17 cellular contexts compared by ENCODE assay signal in the genomic region with DNA sequence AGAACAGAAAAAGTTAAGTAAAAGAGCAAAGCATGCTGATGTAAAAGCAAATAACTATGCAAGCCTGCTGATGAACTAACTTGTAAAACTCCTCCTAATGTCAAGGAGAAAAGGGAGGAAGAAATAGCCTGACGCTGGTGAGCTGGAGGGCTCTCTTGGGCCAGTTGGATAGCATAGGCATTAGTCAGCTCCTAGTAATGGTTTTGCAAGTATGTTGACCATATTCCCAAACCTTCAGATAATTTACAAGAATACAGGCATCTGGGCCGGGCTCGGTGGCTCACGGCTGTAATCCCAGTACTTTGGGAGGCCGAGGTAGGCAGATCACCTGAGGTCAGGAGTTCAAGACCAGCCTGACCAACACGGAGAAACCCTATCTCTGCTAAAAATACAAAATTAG.
DNase-seq lines count a peak whose midpoint lies in the region; ATAC-seq, FAIRE-seq and TF ChIP-seq lines count a peak whose summit lies in the region.
"Had no signal": no experiment of that assay in that cellular context is flagged by ENCODE, and none has a peak within 500 bp of the region (broad histone marks: within the 10 kb centered on the region; RNA-seq: fewer than 3 reads in every experiment).

No MANE protein-coding gene starts in this region.

- peaks cover 0 to 11% of the 10 kb centered on the region in 2 donors for H3K9me3 Mint-ChIP-seq in activated naive CD4-positive, alpha-beta T cell treated with anti-CD3 and anti-CD28 coated beads, Interleukin-2, amount 50 U/mL, for 72 hours
- H3K9me3 Mint-ChIP-seq in activated CD4-positive, alpha-beta T cell treated with anti-CD3 and anti-CD28 coated beads for 36 hours (ENCODE audit: low read depth), result no peaks in the 10 kb centered on the region

- H3K36me3 ChIP-seq in bronchial epithelial cell (ENCODE audit: control insufficient read depth, insufficient read depth, low read length), result no peaks in the 10 kb centered on the region

- no peaks in the 10 kb centered on the region for H3K27me3 ChIP-seq in AG04450 (ENCODE audit: control insufficient read depth, insufficient read depth, low read length)
- H3K27me3 ChIP-seq in bronchial epithelial cell (ENCODE audit: control insufficient read depth, insufficient read depth, low read length), result no peaks in the 10 kb centered on the region

- H3K27me3 Mint-ChIP-seq in activated CD4-positive, alpha-beta T cell treated with anti-CD3 and anti-CD28 coated beads for 36 hours, result no peaks in the 10 kb centered on the region
- H3K27me3 Mint-ChIP-seq: progenitor cell of endocrine pancreas had no signal

- H3K4me3 ChIP-seq in AG04450 (ENCODE audit: low read depth, low read length) (no peak overlapping the region), bronchial epithelial cell (ENCODE audit: low read depth, low read length) (no peak overlapping the region)

- DNase-seq in AG04450 (ENCODE audit: low read depth, low spot score) (peak; percentile 86), HTR-8/SVneo (ENCODE audit: insufficient read length, low spot score) (peak; percentile 45), bronchial epithelial cell (ENCODE audit: low read depth) (peak; percentile 91), kidney glomerular epithelial cell (lab: John Stamatoyannopoulos, UW) (peak; percentile 71), dermis blood vessel endothelial cell (no peak), frontal cortex (ENCODE audit: low spot score in 2 of 2) (no peak)
- no peak for DNase-seq in activated naive CD4-positive, alpha-beta T cell treated with anti-CD3 and anti-CD28 coated beads, Interleukin-2, amount 50 U/mL, for 72 hours (ENCODE audit: low spot score in 2 of 2)
- no peak for DNase-seq in activated CD4-positive, alpha-beta T cell treated with anti-CD3 and anti-CD28 coated beads for 36 hours
- DNase-seq: amygdala, erythroblast, NCI-H187, substantia nigra, T-helper 2 cell had no signal

- no peak overlapping the region for H3K4me3 Mint-ChIP-seq in activated CD4-positive, alpha-beta T cell treated with anti-CD3 and anti-CD28 coated beads for 36 hours
- H3K4me3 Mint-ChIP-seq: CD14-positive monocyte had no signal

- no peak overlapping the region for H3K27ac Mint-ChIP-seq in activated naive CD4-positive, alpha-beta T cell treated with anti-CD3 and anti-CD28 coated beads, Interleukin-2, amount 50 U/mL, for 72 hours
- H3K27ac Mint-ChIP-seq in activated CD4-positive, alpha-beta T cell treated with anti-CD3 and anti-CD28 coated beads for 36 hours, result no peak overlapping the region
- H3K27ac Mint-ChIP-seq: CD14-positive monocyte, progenitor cell of endocrine pancreas had no signal

- POLR2A ChIA-PET in AG04450 (lab: Yijun Ruan, JAX), result no interaction called here
- POLR2A ChIA-PET in activated CD4-positive, alpha-beta T cell treated with anti-CD3 and anti-CD28 coated beads for 36 hours (lab: Charles Lee), result no interaction called here

- no peak for FAIRE-seq in HTR-8/SVneo (lab: Jason Lieb, UNC)
- no peak for FAIRE-seq in bronchial epithelial cell (lab: Jason Lieb, UNC)
- no peak for FAIRE-seq in frontal cortex (lab: Jason Lieb, UNC)
- FAIRE-seq: GM19239 had no signal

- H3K9me3 ChIP-seq in AG04450 (ENCODE audit: control insufficient read depth, insufficient read depth, low read length), result no peaks in the 10 kb centered on the region

- TF ChIP-seq CTCF in AG04450 (IDR thresholded peaks at IDR 0.05; ENCODE audit: low read depth, low read length) (no peak), bronchial epithelial cell (IDR thresholded peaks at IDR 0.05; ENCODE audit: insufficient read depth, low read length, severe bottlenecking) (no peak)

- no peak overlapping the region for H3K27ac ChIP-seq in AG04450 (ENCODE audit: low read depth, low read length)
- H3K27ac ChIP-seq: HL-60 had no signal

- intact Hi-C loops in activated CD4-positive, alpha-beta T cell treated with anti-CD3 and anti-CD28 coated beads for 36 hours (cut with DNase I, micrococcal nuclease), result no loop called here

- CTCF ChIA-PET in AG04450 (lab: Charles Lee), result interaction anchor here (0.7 kb wide), 1 partner anchor 1430 kb away, joined by 7 read pairs; no protein-coding TSS in a partner anchor
- CTCF ChIA-PET in activated CD4-positive, alpha-beta T cell treated with anti-CD3 and anti-CD28 coated beads for 36 hours (lab: Charles Lee), result no interaction called here

- ATAC-seq in activated naive CD4-positive, alpha-beta T cell treated with anti-CD3 and anti-CD28 coated beads, Interleukin-2, amount 50 U/mL, for 72 hours, result no peak
- ATAC-seq in activated CD4-positive, alpha-beta T cell treated with anti-CD3 and anti-CD28 coated beads for 36 hours, result no peak

- H3K36me3 Mint-ChIP-seq in activated naive CD4-positive, alpha-beta T cell treated with anti-CD3 and anti-CD28 coated beads, Interleukin-2, amount 50 U/mL, for 72 hours, result no peaks in the 10 kb centered on the region
- H3K36me3 Mint-ChIP-seq in activated CD4-positive, alpha-beta T cell treated with anti-CD3 and anti-CD28 coated beads for 36 hours (ENCODE audit: low read depth), result no peaks in the 10 kb centered on the region
- H3K36me3 Mint-ChIP-seq: CD14-positive monocyte had no signal

- H3K4me1 Mint-ChIP-seq in activated CD4-positive, alpha-beta T cell treated with anti-CD3 and anti-CD28 coated beads for 36 hours, result no peaks in the 10 kb centered on the region
- H3K4me1 Mint-ChIP-seq: CD14-positive monocyte had no signal

Comparison
In these comparisons a context has a peak if more than half of its experiments do, and no peak if none do; other contexts are left out.
1. DNase-seq: peak in AG04450 (single experiment), HTR-8/SVneo (single experiment), bronchial epithelial cell (single experiment) and kidney glomerular epithelial cell (single experiment); none in activated naive CD4-positive, alpha-beta T cell treated with anti-CD3 and anti-CD28 coated beads, Interleukin-2, amount 50 U/mL, for 72 hours (0 of 2), dermis blood vessel endothelial cell (single experiment), frontal cortex (0 of 2) and activated CD4-positive, alpha-beta T cell treated with anti-CD3 and anti-CD28 coated beads for 36 hours (single experiment).